ENCODE assay signal across 24 cellular contexts in the genomic region with DNA sequence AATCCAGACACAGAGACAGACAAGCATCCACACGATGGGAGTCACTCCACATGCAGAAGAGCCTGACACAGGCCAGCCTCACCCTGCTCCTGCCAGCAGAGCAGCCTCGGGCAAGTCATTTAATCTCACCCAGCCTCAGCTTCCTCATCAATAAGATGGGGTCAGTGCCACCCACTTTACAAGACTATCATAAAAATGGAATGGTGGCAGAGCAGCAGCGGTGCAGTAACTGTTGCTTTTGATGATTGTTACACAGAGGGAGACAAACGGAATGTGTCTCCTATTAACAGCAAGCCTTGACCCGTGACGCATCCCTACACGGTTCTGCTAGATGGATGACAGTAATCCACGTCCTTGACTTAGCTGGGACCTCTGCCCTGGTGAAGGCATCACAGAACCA. TPM values are rescaled to one million over a fixed set of nuclear protein-coding genes. Genes with fewer than 3 reads are reported as not detected.
DNase-seq lines count a peak whose midpoint lies in the region; ATAC-seq and TF ChIP-seq lines count a peak whose summit lies in the region.
"Had no signal": no experiment of that assay in that cellular context is flagged by ENCODE, and none has a peak within 500 bp of the region (broad histone marks: within the 10 kb centered on the region; RNA-seq: fewer than 3 reads in every experiment).

No MANE protein-coding gene starts in this region.

- peaks cover 24% of the 10 kb centered on the region; the same call in 1 of the 2 replicates for H3K4me1 ChIP-seq in HUES6 (ENCODE audit: control insufficient read depth, insufficient read depth, low read length)
- H3K4me1 ChIP-seq in body of pancreas = peaks cover 100% of the 10 kb centered on the region
- H3K4me1 ChIP-seq: neural progenitor cell had no signal

- ATAC-seq in body of pancreas (no peak), HG02571 (IDR thresholded peaks at IDR 0.05; ENCODE audit: unreplicated experiment) (no peak)
- no peak for ATAC-seq in stimulated activated effector memory CD8-positive, alpha-beta T cell treated with anti-CD3 and anti-CD28 coated beads, Interleukin-12 subunit alpha, Interleukin-12 subunit beta, amount 100 ng/mL, for 72 hours
- ATAC-seq: activated naive CD8-positive, alpha-beta T cell treated with anti-CD3 and anti-CD28 coated beads, Interleukin-2, amount 50 U/mL, for 24 hours had no signal

- TF ChIP-seq POLR2A in body of pancreas (IDR thresholded peaks at IDR 0.05) = no peak

- H3K4me1 Mint-ChIP-seq in stimulated activated effector memory CD8-positive, alpha-beta T cell treated with anti-CD3 and anti-CD28 coated beads, Interleukin-12 subunit alpha, Interleukin-12 subunit beta, amount 100 ng/mL, for 72 hours = peaks cover 4% of the 10 kb centered on the region
- H3K4me1 Mint-ChIP-seq in progenitor cell of endocrine pancreas (ENCODE audit: low read depth) = peaks cover 14% of the 10 kb centered on the region
- H3K4me1 Mint-ChIP-seq: activated naive CD8-positive, alpha-beta T cell treated with anti-CD3 and anti-CD28 coated beads, Interleukin-2, amount 50 U/mL, for 24 hours had no signal

- H3K9me3 Mint-ChIP-seq in stimulated activated effector memory CD8-positive, alpha-beta T cell treated with anti-CD3 and anti-CD28 coated beads, Interleukin-12 subunit alpha, Interleukin-12 subunit beta, amount 100 ng/mL, for 72 hours = no peaks in the 10 kb centered on the region
- no peaks in the 10 kb centered on the region for H3K9me3 Mint-ChIP-seq in progenitor cell of endocrine pancreas (ENCODE audit: low read depth)
- H3K9me3 Mint-ChIP-seq: activated naive CD8-positive, alpha-beta T cell treated with anti-CD3 and anti-CD28 coated beads, Interleukin-2, amount 50 U/mL, for 24 hours; CD14-positive monocyte; neural progenitor cell had no signal

- WGBS in body of pancreas, 2 donors = 70 to 73% methylated on average over 8 of the region's 8 CpGs

- H3K4me3 ChIP-seq in HUES6 (ENCODE audit: low read depth, low read length) (no peak overlapping the region), body of pancreas (no peak overlapping the region)
- H3K4me3 ChIP-seq: hepatocyte, neural progenitor cell, upper lobe of left lung had no signal

- no peaks in the 10 kb centered on the region for H3K27me3 Mint-ChIP-seq in progenitor cell of endocrine pancreas
- H3K27me3 Mint-ChIP-seq: activated naive CD8-positive, alpha-beta T cell treated with anti-CD3 and anti-CD28 coated beads, Interleukin-2, amount 50 U/mL, for 24 hours had no signal

- H3K36me3 ChIP-seq in HUES6 (ENCODE audit: control insufficient read depth, insufficient read depth, low read length) = peaks cover 74% of the 10 kb centered on the region
- H3K36me3 ChIP-seq in body of pancreas (replicated peaks in 1 of 2; ENCODE audit: insufficient read depth in 1 of 2, low read depth in 2 of 2) = peaks cover 0 to 7% of the 10 kb centered on the region in 2 donors
- H3K36me3 ChIP-seq: neural progenitor cell had no signal

- DNase-seq in body of pancreas (no peak), left kidney (ENCODE audit: low read depth, low spot score) (peak; percentile 31), progenitor cell of endocrine pancreas (ENCODE audit: low spot score, unreplicated experiment) (no peak), C1 segment of cervical spinal cord (lab: John Stamatoyannopoulos, UW) (no peak)
- no peak for DNase-seq in stimulated activated effector memory CD8-positive, alpha-beta T cell treated with anti-CD3 and anti-CD28 coated beads, Interleukin-12 subunit alpha, Interleukin-12 subunit beta, amount 100 ng/mL, for 72 hours (ENCODE audit: low spot score in 2 of 2)
- DNase-seq: activated CD4-positive, alpha-beta T cell treated with anti-CD3 and anti-CD28 coated beads for 48 hours; activated CD8-positive, alpha-beta memory T cell treated with anti-CD3 and anti-CD28 coated beads for 24 hours; activated effector memory CD4-positive, alpha-beta T cell treated with Interleukin-2 at 50 U/mL for 16 hours; activated naive CD8-positive, alpha-beta T cell treated with anti-CD3 and anti-CD28 coated beads, Interleukin-2, amount 50 U/mL, for 24 hours; activated T-cell treated with anti-CD3 and anti-CD28 coated beads, Interleukin-2, amount 50 U/mL, for 1 hour; Caco-2; dermis blood vessel endothelial cell; DMS79 treated with DMSO at 0.1 percent for 48 hours; GDM1; mesenchymal stem cell; NCI-H446 treated with DMSO at 0.1 percent for 48 hours; NCI-H774; stimulated activated CD4-positive, alpha-beta T cell treated with anti-CD3 and anti-CD28 coated beads, Interleukin-4, amount 100 ng/mL, for 24 hours; upper lobe of left lung had no signal

- H3K9ac ChIP-seq in HUES6 (ENCODE audit: low read length) = no peak overlapping the region
- H3K9ac ChIP-seq: neural progenitor cell had no signal

- no peaks in the 10 kb centered on the region for H3K27me3 ChIP-seq in HUES6 (ENCODE audit: control insufficient read depth, insufficient read depth, low read length)
- no peaks in the 10 kb centered on the region for H3K27me3 ChIP-seq in body of pancreas
- H3K27me3 ChIP-seq: hepatocyte, neural progenitor cell, upper lobe of left lung had no signal

- H3K27ac ChIP-seq in HUES6 (ENCODE audit: low read depth, low read length) (peak overlapping the region; percentile 50; the same call in 1 of the 2 replicates), body of pancreas (peak overlapping the region; percentile 92 to 96 (median 94))
- H3K27ac ChIP-seq: hepatocyte, neural progenitor cell, upper lobe of left lung had no signal

- peak overlapping the region; percentile 29 for H3K27ac Mint-ChIP-seq in stimulated activated effector memory CD8-positive, alpha-beta T cell treated with anti-CD3 and anti-CD28 coated beads, Interleukin-12 subunit alpha, Interleukin-12 subunit beta, amount 100 ng/mL, for 72 hours
- H3K27ac Mint-ChIP-seq in progenitor cell of endocrine pancreas = no peak overlapping the region
- H3K27ac Mint-ChIP-seq: activated naive CD8-positive, alpha-beta T cell treated with anti-CD3 and anti-CD28 coated beads, Interleukin-2, amount 50 U/mL, for 24 hours; neural progenitor cell had no signal

- H3K9me3 ChIP-seq in HUES6 (ENCODE audit: control insufficient read depth, insufficient read depth, low read depth, low read length) (no peaks in the 10 kb centered on the region), body of pancreas (no peaks in the 10 kb centered on the region)
- H3K9me3 ChIP-seq: Caco-2, upper lobe of left lung had no signal

- intact Hi-C loops in body of pancreas (cut with DNase I) = no loop called here

- peaks cover 33% of the 10 kb centered on the region for H3K36me3 Mint-ChIP-seq in stimulated activated effector memory CD8-positive, alpha-beta T cell treated with anti-CD3 and anti-CD28 coated beads, Interleukin-12 subunit alpha, Interleukin-12 subunit beta, amount 100 ng/mL, for 72 hours
- H3K36me3 Mint-ChIP-seq in progenitor cell of endocrine pancreas (ENCODE audit: insufficient read depth) = peaks cover 11% of the 10 kb centered on the region

- H3K4me3 Mint-ChIP-seq in stimulated activated effector memory CD8-positive, alpha-beta T cell treated with anti-CD3 and anti-CD28 coated beads, Interleukin-12 subunit alpha, Interleukin-12 subunit beta, amount 100 ng/mL, for 72 hours = no peak overlapping the region
- no peak overlapping the region for H3K4me3 Mint-ChIP-seq in progenitor cell of endocrine pancreas (ENCODE audit: low read depth)
- H3K4me3 Mint-ChIP-seq: activated naive CD8-positive, alpha-beta T cell treated with anti-CD3 and anti-CD28 coated beads, Interleukin-2, amount 50 U/mL, for 24 hours; CD14-positive monocyte; neural progenitor cell had no signal

- TF ChIP-seq CTCF in body of pancreas (IDR thresholded peaks at IDR 0.05) (no peak), progenitor cell of endocrine pancreas (IDR thresholded peaks at IDR 0.05; ENCODE audit: unreplicated experiment) (no peak)

RNA-seq across cellular contexts. Expression of a gene that starts 26.0 kb away (rescaled TPM):
- total RNA-seq in body of pancreas = 10 to 100 TPM; 64.3 to 73.2 TPM
- 26.3 and 26.7 TPM in 2 replicates for total RNA-seq in progenitor cell of endocrine pancreas
